Comparison of ENCODE assay signal across 23 cellular contexts in the genomic region with DNA sequence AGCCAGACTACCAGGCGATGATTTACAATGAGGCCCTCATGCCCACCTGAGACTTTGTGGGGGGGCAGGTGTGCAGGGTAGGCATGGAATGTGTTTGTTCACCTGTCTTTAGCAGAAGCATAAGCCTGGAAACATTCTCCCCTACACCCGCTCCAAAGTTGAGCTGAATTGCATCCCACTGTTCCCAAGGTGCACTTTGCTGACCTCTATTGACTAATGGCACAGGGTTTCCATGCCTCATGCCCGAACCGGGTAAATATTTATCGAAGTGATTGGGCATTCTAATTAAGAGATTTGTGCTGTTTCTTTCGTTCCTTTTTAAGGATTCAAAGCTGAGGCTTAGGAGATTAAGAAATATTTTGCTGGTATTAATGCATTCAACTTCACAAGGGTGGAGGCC.
"Had no signal": no experiment of that assay in that cellular context is flagged by ENCODE, and none has a peak within 500 bp of the region (broad histone marks: within the 10 kb centered on the region; RNA-seq: fewer than 3 reads in every experiment).

No MANE protein-coding gene starts in this region.

- H3K9me3 Mint-ChIP-seq: activated CD4-positive, alpha-beta memory T cell treated with anti-CD3 and anti-CD28 coated beads for 36 hours; activated T-helper 1 cell treated with anti-CD3 and anti-CD28 coated beads, Interleukin-12 subunit alpha, Interleukin-12 subunit beta, Interleukin-2, Interleukin-4 antibody, amounts not matched to agents 30 ng/mL and 10 ng/mL and 1 ng/mL, durations not matched to agents 14 hours and 24 hours and 36 hours; immature natural killer cell; neural progenitor cell; stimulated activated naive CD8-positive, alpha-beta T cell treated with anti-CD3 and anti-CD28 coated beads, Interleukin-15, amount 100 ng/mL, for 72 hours; WTC11 had no signal

- H3K27me3 Mint-ChIP-seq: activated naive CD8-positive, alpha-beta T cell had no signal

- H3K27me3 ChIP-seq: gastroesophageal sphincter, ovary, suprapubic skin, transverse colon, vagina had no signal

- H3K4me3 ChIP-seq: gastroesophageal sphincter, neural progenitor cell, ovary, smooth muscle cell, suprapubic skin, transverse colon, vagina had no signal

- DNase-seq: activated CD4-positive, alpha-beta memory T cell treated with anti-CD3 and anti-CD28 coated beads for 36 hours; activated CD4-positive, alpha-beta T cell treated with anti-CD3 and anti-CD28 coated beads for 4 hours; activated T-cell treated with anti-CD3 and anti-CD28 coated beads for 4 hours; cerebellar nuclear complex; effector CD4-positive, alpha-beta T cell; immature natural killer cell; kidney glomerular epithelial cell; mesendoderm; naive thymus-derived CD4-positive, alpha-beta T cell; ovary; stimulated activated CD4-positive, alpha-beta T cell treated with anti-CD3 and anti-CD28 coated beads, Interleukin-4, amount 100 ng/mL, for 1 hour; stimulated activated naive CD8-positive, alpha-beta T cell treated with anti-CD3 and anti-CD28 coated beads, Interleukin-15, amount 100 ng/mL, for 72 hours; transverse colon had no signal

- H3K9me3 ChIP-seq: gastroesophageal sphincter, ovary, suprapubic skin, transverse colon, vagina had no signal

- H3K4me3 Mint-ChIP-seq: activated CD4-positive, alpha-beta memory T cell treated with anti-CD3 and anti-CD28 coated beads for 36 hours; activated naive CD8-positive, alpha-beta T cell; activated T-helper 1 cell treated with anti-CD3 and anti-CD28 coated beads, Interleukin-12 subunit alpha, Interleukin-12 subunit beta, Interleukin-2, Interleukin-4 antibody, amounts not matched to agents 30 ng/mL and 10 ng/mL and 1 ng/mL, durations not matched to agents 14 hours and 24 hours and 36 hours; immature natural killer cell; naive thymus-derived CD4-positive, alpha-beta T cell; neural progenitor cell; stimulated activated naive CD8-positive, alpha-beta T cell treated with anti-CD3 and anti-CD28 coated beads, Interleukin-15, amount 100 ng/mL, for 72 hours; WTC11 had no signal

- H3K27ac Mint-ChIP-seq: activated CD4-positive, alpha-beta memory T cell treated with anti-CD3 and anti-CD28 coated beads for 36 hours; activated naive CD8-positive, alpha-beta T cell; activated T-helper 1 cell treated with anti-CD3 and anti-CD28 coated beads, Interleukin-12 subunit alpha, Interleukin-12 subunit beta, Interleukin-2, Interleukin-4 antibody, amounts not matched to agents 30 ng/mL and 10 ng/mL and 1 ng/mL, durations not matched to agents 14 hours and 24 hours and 36 hours; immature natural killer cell; naive thymus-derived CD4-positive, alpha-beta T cell; neural progenitor cell; stimulated activated naive CD8-positive, alpha-beta T cell treated with anti-CD3 and anti-CD28 coated beads, Interleukin-15, amount 100 ng/mL, for 72 hours; WTC11 had no signal

- H3K36me3 Mint-ChIP-seq: activated naive CD8-positive, alpha-beta T cell; immature natural killer cell; naive thymus-derived CD4-positive, alpha-beta T cell; neural progenitor cell; WTC11 had no signal

- H3K9ac ChIP-seq: neural progenitor cell had no signal

- H3K36me3 ChIP-seq: gastroesophageal sphincter, neural progenitor cell, ovary, suprapubic skin, transverse colon, vagina had no signal

- H3K27ac ChIP-seq: gastroesophageal sphincter, neural progenitor cell, ovary, suprapubic skin, transverse colon, vagina had no signal

- ATAC-seq: esophagus mucosa; gastroesophageal sphincter; naive thymus-derived CD4-positive, alpha-beta T cell; sciatic nerve; stimulated activated naive CD8-positive, alpha-beta T cell treated with anti-CD3 and anti-CD28 coated beads, Interleukin-15, amount 100 ng/mL, for 72 hours; WTC11 had no signal
